ENCODE assay signal across 8 cellular contexts in the genomic region with DNA sequence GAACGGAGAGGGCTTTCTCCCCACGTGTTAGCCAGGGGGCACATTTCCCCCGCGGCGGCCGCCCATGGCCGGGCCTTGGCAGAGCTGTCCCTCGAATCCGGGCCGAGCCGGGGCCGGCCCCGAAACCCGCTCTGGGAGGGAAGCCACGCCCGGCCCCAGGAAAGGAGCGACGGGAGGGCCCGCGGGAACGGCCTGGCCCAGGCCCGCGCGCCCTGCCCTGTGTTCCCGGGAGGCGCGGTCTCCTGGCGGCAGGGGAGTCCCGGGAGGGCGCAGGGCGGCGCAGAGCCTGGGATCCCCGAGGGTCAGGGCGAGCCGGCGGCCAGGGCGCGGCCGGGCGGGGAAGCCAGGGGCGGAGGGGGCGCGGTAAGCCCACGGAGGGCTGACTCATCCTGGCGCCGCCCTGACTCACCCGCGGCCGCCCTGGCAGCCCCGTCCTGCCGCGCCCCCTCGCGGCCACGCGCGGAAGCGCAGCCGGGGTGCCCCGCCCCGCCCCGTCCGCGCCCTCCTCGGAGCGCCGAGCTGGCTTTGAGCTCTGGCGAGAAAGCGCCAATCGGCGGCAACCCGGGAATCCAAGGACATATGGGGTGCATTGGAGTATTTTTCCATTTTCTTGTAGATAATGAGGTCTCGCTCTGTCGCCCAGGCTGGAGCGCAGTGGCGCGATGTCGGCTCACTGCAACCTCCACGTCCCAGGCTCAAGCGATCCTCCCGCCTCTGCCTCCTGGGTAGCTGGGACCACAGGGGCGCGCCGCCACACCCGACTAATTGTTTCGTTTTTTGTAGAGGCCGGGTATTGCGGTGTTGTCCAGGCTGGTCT. TPM values are rescaled to one million over a fixed set of nuclear protein-coding genes. Genes with fewer than 3 reads are reported as not detected.
DNase-seq lines count a peak whose midpoint lies in the region; ATAC-seq, FAIRE-seq and TF ChIP-seq lines count a peak whose summit lies in the region.

No MANE protein-coding gene starts in this region.

- no peak overlapping the region for H3K27ac ChIP-seq in neuronal stem cell (replicated peaks; ENCODE audit: low read length)

- H2AK5ac ChIP-seq in neuronal stem cell (ENCODE audit: low read depth, low read length): no peak overlapping the region

- peak overlapping the region; percentile 13 for H2BK15ac ChIP-seq in neuronal stem cell (ENCODE audit: low read length)

- peak; percentile 82 for ATAC-seq in GM19455 (IDR thresholded peaks at IDR 0.05; ENCODE audit: unreplicated experiment)

- peak; percentile 98 for FAIRE-seq in HTR-8/SVneo (lab: Jason Lieb, UNC)
- no peak for FAIRE-seq in frontal cortex (lab: Jason Lieb, UNC)

- no CpG with 5 or more reads among the region's 88 CpGs for WGBS in neuronal stem cell (ENCODE audit: extremely low coverage in 2 of 2, insufficient read length in 2 of 2, insufficient replicate concordance in 1 of 2), 2 donors

- no peak overlapping the region for H4K91ac ChIP-seq in neuronal stem cell (ENCODE audit: low read depth, low read length, poor library complexity)

- peaks cover 22 to 23% of the 10 kb centered on the region in 2 donors for H3K4me1 ChIP-seq in neuronal stem cell (ENCODE audit: control insufficient read depth in 2 of 2, insufficient read depth in 1 of 2, low read depth in 1 of 2, low read length in 2 of 2)

- H2BK12ac ChIP-seq in neuronal stem cell (ENCODE audit: low read length): peak overlapping the region; percentile 46

- H3K79me1 ChIP-seq in neuronal stem cell (ENCODE audit: low read depth, low read length): no peaks in the 10 kb centered on the region

- DNase-seq in COLO668 (lab: John Stamatoyannopoulos, UW; ENCODE audit: unreplicated experiment) (peak; percentile 83), HTR-8/SVneo (ENCODE audit: insufficient read length, low spot score) (peak; percentile 95), frontal cortex (ENCODE audit: low spot score in 2 of 2) (peak; percentile 94 to 98), neuronal stem cell (ENCODE audit: low spot score) (peak; percentile 78), stromal cell of bone marrow (ENCODE audit: low read depth) (peak; percentile 63)
- peak; percentile 66 to 84 (median 68) for DNase-seq in activated naive CD4-positive, alpha-beta T cell (lab: John Stamatoyannopoulos, UW)

- 0 out of 2 replicates have a peak, but pooled peaks have one; percentile 22 for TF ChIP-seq POLR2A in Raji (IDR thresholded peaks at IDR 0.05; ENCODE audit: insufficient read depth, low read depth, low read length)

- peak overlapping the region; percentile 94 for H2AFZ ChIP-seq in neuronal stem cell (ENCODE audit: low read length)

- H3K36me3 ChIP-seq in neuronal stem cell (replicated peaks in 1 of 2; ENCODE audit: control insufficient read depth in 2 of 2, insufficient read depth in 2 of 2, low read length in 2 of 2): no peaks in the 10 kb centered on the region

- peak overlapping the region; percentile 40 to 81 for H3K4me3 ChIP-seq in neuronal stem cell (ENCODE audit: low read length in 2 of 2)

- peaks cover 0 to 10% (median 9%) of the 10 kb centered on the region in 3 experiments for H3K27me3 ChIP-seq in neuronal stem cell (ENCODE audit: control insufficient read depth in 3 of 3, insufficient read depth in 3 of 3, low read depth in 1 of 3, low read length in 3 of 3)

- H3K4ac ChIP-seq in neuronal stem cell (ENCODE audit: low read length): no peak overlapping the region

- H2BK120ac ChIP-seq in neuronal stem cell (ENCODE audit: low read depth, low read length): peak overlapping the region; percentile 26

- H3K18ac ChIP-seq in neuronal stem cell (ENCODE audit: low read length): peak overlapping the region; percentile 89

- H3K9ac ChIP-seq in neuronal stem cell (ENCODE audit: low read depth, low read length, poor library complexity): peak overlapping the region; percentile 72

- H3K9me3 ChIP-seq in neuronal stem cell (replicated peaks in 1 of 2; ENCODE audit: control insufficient read depth in 2 of 2, insufficient read depth in 1 of 2, low read depth in 1 of 2, low read length in 2 of 2): no peaks in the 10 kb centered on the region

- no peak overlapping the region for H4K8ac ChIP-seq in neuronal stem cell (ENCODE audit: low read depth, low read length)

- H3K4me2 ChIP-seq in neuronal stem cell (ENCODE audit: insufficient read depth, low read length, poor library complexity, severe bottlenecking): peak overlapping the region; percentile 82

- H2BK5ac ChIP-seq in neuronal stem cell (ENCODE audit: low read length): no peak overlapping the region

- H3K14ac ChIP-seq in neuronal stem cell (ENCODE audit: low read length): no peak overlapping the region

- H3K23ac ChIP-seq in neuronal stem cell (ENCODE audit: low read depth, low read length, poor library complexity): peak overlapping the region; percentile 35

RNA-seq across cellular contexts. Expression of a gene that starts 31.8 kb away (rescaled TPM):
- total RNA-seq in frontal cortex: under 0.01 TPM
- polyA plus RNA-seq in neuronal stem cell (2013, experiment 1 of 2): 1.2 TPM
- 1.3 TPM for polyA plus RNA-seq in neuronal stem cell (2013, experiment 2 of 2)
